Comparison of ENCODE assay signal across 19 cellular contexts in genomic region chr5:61731267-61731945, GRCh38.
"Had no signal": no experiment of that assay in that cellular context is flagged by ENCODE, and none has a peak within 500 bp of the region (broad histone marks: within the 10 kb centered on the region; RNA-seq: fewer than 3 reads in every experiment).

No MANE protein-coding gene starts in this region.

- H3K4me3 Mint-ChIP-seq: activated CD4-positive, alpha-beta T cell treated with anti-CD3 and anti-CD28 coated beads, Interleukin-2, amount 10 ng/mL, durations not matched to agents 24 days and 14 days; activated CD8-positive, alpha-beta T cell treated with anti-CD3 and anti-CD28 coated beads, Interleukin-2, amount 10 ng/mL, durations not matched to agents 7 days and 5 days; memory B cell; natural killer cell treated with Interleukin-12 subunit alpha and Interleukin-12 subunit beta and Interleukin-15 and Interleukin-18, amount 100 ng/mL, for 72 hours; stimulated activated effector memory CD8-positive, alpha-beta T cell treated with anti-CD3 and anti-CD28 coated beads, Interleukin-12 subunit alpha, Interleukin-12 subunit beta, amount 100 ng/mL, for 72 hours; T-helper 2 cell treated with Interferon-gamma antibody and Interleukin-4, amounts not matched to agents 5 μg/mL and 100 μg/mL, for 36 hours had no signal

- H3K36me3 Mint-ChIP-seq: memory B cell; natural killer cell treated with Interleukin-12 subunit alpha and Interleukin-12 subunit beta and Interleukin-15 and Interleukin-18, amount 100 ng/mL, for 72 hours; stimulated activated effector memory CD8-positive, alpha-beta T cell treated with anti-CD3 and anti-CD28 coated beads, Interleukin-12 subunit alpha, Interleukin-12 subunit beta, amount 100 ng/mL, for 72 hours had no signal

- H3K4me2 ChIP-seq: hepatocyte had no signal

- FAIRE-seq: kidney had no signal

- DNase-seq: activated CD4-positive, alpha-beta T cell treated with anti-CD3 and anti-CD28 coated beads, Interleukin-2, amount 10 ng/mL, durations not matched to agents 24 days and 14 days; activated CD4-positive, CD25-positive, alpha-beta regulatory T cell; activated CD8-positive, alpha-beta memory T cell treated with anti-CD3 and anti-CD28 coated beads, Interleukin-2, amount 50 U/mL, for 48 hours; activated CD8-positive, alpha-beta T cell treated with anti-CD3 and anti-CD28 coated beads, Interleukin-2, amount 10 ng/mL, durations not matched to agents 7 days and 5 days; activated naive CD4-positive, alpha-beta T cell; effector CD4-positive, alpha-beta T cell; kidney; SW 1271; tibial artery; uterus had no signal

- H3K27me3 Mint-ChIP-seq: activated CD4-positive, alpha-beta T cell treated with anti-CD3 and anti-CD28 coated beads, Interleukin-2, amount 10 ng/mL, durations not matched to agents 24 days and 14 days had no signal

- H3K27me3 ChIP-seq: esophagus muscularis mucosa, uterus had no signal

- H3K9ac ChIP-seq: parathyroid adenoma had no signal

- H3K9me3 Mint-ChIP-seq: activated CD4-positive, alpha-beta T cell treated with anti-CD3 and anti-CD28 coated beads, Interleukin-2, amount 10 ng/mL, durations not matched to agents 24 days and 14 days; memory B cell; natural killer cell treated with Interleukin-12 subunit alpha and Interleukin-12 subunit beta and Interleukin-15 and Interleukin-18, amount 100 ng/mL, for 72 hours; stimulated activated effector memory CD8-positive, alpha-beta T cell treated with anti-CD3 and anti-CD28 coated beads, Interleukin-12 subunit alpha, Interleukin-12 subunit beta, amount 100 ng/mL, for 72 hours; T-helper 2 cell treated with Interferon-gamma antibody and Interleukin-4, amounts not matched to agents 5 μg/mL and 100 μg/mL, for 36 hours had no signal

- H3K79me2 ChIP-seq: hepatocyte, parathyroid adenoma had no signal

- H3K4me3 ChIP-seq: hepatocyte, tibial artery, uterus had no signal

- ATAC-seq: activated CD8-positive, alpha-beta T cell treated with anti-CD3 and anti-CD28 coated beads, Interleukin-2, amount 10 ng/mL, durations not matched to agents 7 days and 5 days; left ventricle myocardium superior; natural killer cell treated with Interleukin-12 subunit alpha and Interleukin-12 subunit beta and Interleukin-15 and Interleukin-18, amount 100 ng/mL, for 72 hours; stimulated activated effector memory CD8-positive, alpha-beta T cell treated with anti-CD3 and anti-CD28 coated beads, Interleukin-12 subunit alpha, Interleukin-12 subunit beta, amount 100 ng/mL, for 72 hours had no signal

- H3K9me3 ChIP-seq: esophagus muscularis mucosa, tibial artery, uterus had no signal

- H3K4me1 ChIP-seq: parathyroid adenoma, tibial artery, uterus had no signal

- H2AFZ ChIP-seq: hepatocyte, parathyroid adenoma had no signal

- H3K27ac Mint-ChIP-seq: activated CD4-positive, alpha-beta T cell treated with anti-CD3 and anti-CD28 coated beads, Interleukin-2, amount 10 ng/mL, durations not matched to agents 24 days and 14 days; activated CD8-positive, alpha-beta T cell treated with anti-CD3 and anti-CD28 coated beads, Interleukin-2, amount 10 ng/mL, durations not matched to agents 7 days and 5 days; memory B cell; natural killer cell treated with Interleukin-12 subunit alpha and Interleukin-12 subunit beta and Interleukin-15 and Interleukin-18, amount 100 ng/mL, for 72 hours; stimulated activated effector memory CD8-positive, alpha-beta T cell treated with anti-CD3 and anti-CD28 coated beads, Interleukin-12 subunit alpha, Interleukin-12 subunit beta, amount 100 ng/mL, for 72 hours; T-helper 2 cell treated with Interferon-gamma antibody and Interleukin-4, amounts not matched to agents 5 μg/mL and 100 μg/mL, for 36 hours had no signal

- H3K4me1 Mint-ChIP-seq: activated CD4-positive, alpha-beta T cell treated with anti-CD3 and anti-CD28 coated beads, Interleukin-2, amount 10 ng/mL, durations not matched to agents 24 days and 14 days; memory B cell; stimulated activated effector memory CD8-positive, alpha-beta T cell treated with anti-CD3 and anti-CD28 coated beads, Interleukin-12 subunit alpha, Interleukin-12 subunit beta, amount 100 ng/mL, for 72 hours had no signal

- H3K36me3 ChIP-seq: esophagus muscularis mucosa, tibial artery, uterus had no signal

- H3K27ac ChIP-seq: coronary artery, hepatocyte, parathyroid adenoma, tibial artery, uterus had no signal
